In the genomic region with DNA sequence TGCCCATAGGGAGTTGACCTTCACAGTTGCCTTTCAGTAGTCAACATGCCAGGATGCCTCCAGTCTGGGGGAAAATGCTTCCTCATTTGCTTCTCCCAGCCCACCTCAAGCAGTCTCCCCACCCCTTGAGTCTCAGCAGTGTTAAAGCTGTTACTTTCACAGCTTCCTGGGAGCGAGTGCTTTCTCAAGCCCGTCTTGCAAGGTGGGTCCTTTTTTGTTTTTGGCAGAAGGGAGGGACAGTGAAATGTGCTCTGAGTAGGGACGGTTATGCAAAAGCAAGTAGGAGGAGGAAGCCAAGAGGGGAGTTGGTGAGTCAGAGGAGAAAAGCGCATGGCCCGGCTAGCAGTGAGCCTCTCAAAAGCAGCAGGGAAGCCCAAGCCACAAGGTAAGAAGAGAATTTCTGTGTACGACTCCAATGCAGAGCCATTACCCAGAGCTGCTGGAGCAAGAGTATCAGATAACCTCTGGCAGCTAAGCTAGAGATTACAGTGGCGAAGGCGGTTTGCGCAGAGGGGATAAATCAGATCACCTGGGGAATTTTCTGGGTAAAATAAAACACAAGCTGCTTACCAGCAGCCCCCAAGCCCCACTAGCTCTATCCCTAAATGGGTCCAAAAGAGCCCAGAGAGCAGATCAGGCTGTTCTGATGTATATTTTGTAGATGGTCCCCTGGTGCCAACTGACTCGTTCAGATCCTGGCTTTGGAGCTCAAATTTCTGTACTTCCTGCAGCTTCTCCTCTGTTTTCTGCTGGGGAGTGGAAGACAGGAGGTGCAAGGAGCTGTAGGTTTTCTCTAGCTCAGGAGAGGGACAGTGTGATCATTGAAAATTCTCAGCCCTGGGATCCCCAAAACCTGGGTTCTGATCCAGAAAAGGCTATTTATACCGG, we compare ENCODE assay signal across 8 cellular contexts. TPM values are rescaled to one million over a fixed set of nuclear protein-coding genes. Genes with fewer than 3 reads are reported as not detected.
DNase-seq lines count a peak whose midpoint lies in the region; ATAC-seq and TF ChIP-seq lines count a peak whose summit lies in the region.

A gene (plus strand): TSS at position 316 of the 888 bp plus-strand sequence. CDS start 10,252 bp downstream, outside the sequence.

- H3K36me3 ChIP-seq in Karpas-422 (ENCODE audit: insufficient read depth, low read length) (no peaks in the 10 kb centered on the region), lung (ENCODE audit: control insufficient read depth in 2 of 2, insufficient read depth in 2 of 2, low read length in 2 of 2) (no peaks in the 10 kb centered on the region)

- no peaks in the 10 kb centered on the region for H3K9me3 Mint-ChIP-seq in activated naive CD8-positive, alpha-beta T cell treated with anti-CD3 and anti-CD28 coated beads for 36 hours

- no peaks in the 10 kb centered on the region for H3K79me2 ChIP-seq in Karpas-422 (ENCODE audit: low read length)

- ATAC-seq in lung (ENCODE audit: insufficient read depth, low FRiP score) (peak; percentile 71), GM21528 (IDR thresholded peaks at IDR 0.05; ENCODE audit: low FRiP score, unreplicated experiment) (no peak)

- DNase-seq in DMS 273 treated with DMSO at 0.1 percent for 48 hours (lab: John Stamatoyannopoulos, UW) (peak; percentile 13), Karpas-422 (peak; percentile 62), lung (ENCODE audit: low spot score) (no peak), medulla oblongata (ENCODE audit: extremely low spot score) (no peak), pons (ENCODE audit: low spot score) (no peak), midbrain (lab: John Stamatoyannopoulos, UW) (no peak)
- peak; percentile 4 for DNase-seq in activated naive CD8-positive, alpha-beta T cell treated with anti-CD3 and anti-CD28 coated beads for 36 hours

- H3K9me3 ChIP-seq in Karpas-422 (ENCODE audit: low read length) (no peaks in the 10 kb centered on the region), lung (ENCODE audit: control insufficient read depth in 2 of 2, insufficient read depth in 1 of 2, low read length in 1 of 2) (no peaks in the 10 kb centered on the region)

- peak within 1 kb of the TSS; percentile 46; the same call in 1 of the 2 replicates for H3K4me3 ChIP-seq in Karpas-422 (ENCODE audit: low read length)
- no peak within 1 kb of the TSS for H3K4me3 ChIP-seq in lung

- H3K36me3 Mint-ChIP-seq in activated naive CD8-positive, alpha-beta T cell treated with anti-CD3 and anti-CD28 coated beads for 36 hours: no peaks in the 10 kb centered on the region

- no peak within 1 kb of the TSS for H3K27ac Mint-ChIP-seq in activated naive CD8-positive, alpha-beta T cell treated with anti-CD3 and anti-CD28 coated beads for 36 hours

- H4K20me1 ChIP-seq in Karpas-422 (ENCODE audit: insufficient read depth, low read depth, low read length): no peaks in the 10 kb centered on the region

- H3K9me2 ChIP-seq in Karpas-422 (replicated peaks; ENCODE audit: insufficient read depth, low read length): no peaks in the 10 kb centered on the region

- H3K4me1 ChIP-seq in Karpas-422 (ENCODE audit: low read length) (peaks cover 11% of the 10 kb centered on the region), lung (ENCODE audit: control insufficient read depth in 2 of 2, insufficient read depth in 2 of 2, low read length in 2 of 2) (peaks cover 0 to 1% of the 10 kb centered on the region in 2 donors)

- H3K9ac ChIP-seq in Karpas-422 (ENCODE audit: low read length): peak within 1 kb of the TSS; percentile 51

- H3K27ac ChIP-seq in Karpas-422 (ENCODE audit: low read length) (no peak within 1 kb of the TSS), lung (ENCODE audit: low read depth in 1 of 2, low read length in 1 of 2) (peak within 1 kb of the TSS in 1 of 2 donors; percentile 4)

- WGBS in lung, 2 donors: 19 to 36% methylated on average over 11 of the region's 11 CpGs

- no peak within 1 kb of the TSS for H3K4me3 Mint-ChIP-seq in activated naive CD8-positive, alpha-beta T cell treated with anti-CD3 and anti-CD28 coated beads for 36 hours

- peaks cover 32% of the 10 kb centered on the region for H3K27me3 Mint-ChIP-seq in activated naive CD8-positive, alpha-beta T cell treated with anti-CD3 and anti-CD28 coated beads for 36 hours

- TF ChIP-seq CTCF in lung (IDR thresholded peaks at IDR 0.05; ENCODE audit: control extremely low read depth, extremely low read depth): no peak

- peaks cover 4% of the 10 kb centered on the region for H3K4me1 Mint-ChIP-seq in activated naive CD8-positive, alpha-beta T cell treated with anti-CD3 and anti-CD28 coated beads for 36 hours

- H2AFZ ChIP-seq in Karpas-422 (ENCODE audit: low read length): peak within 1 kb of the TSS; percentile 90

- peak within 1 kb of the TSS; percentile 60 for H3K4me2 ChIP-seq in Karpas-422 (ENCODE audit: low read depth, low read length, poor library complexity, severe bottlenecking)

- H3K27me3 ChIP-seq in Karpas-422 (ENCODE audit: low read length) (no peaks in the 10 kb centered on the region), lung (ENCODE audit: control insufficient read depth, insufficient read depth) (no peaks in the 10 kb centered on the region)

RNA-seq across cellular contexts. Expression of the gene that starts here (rescaled TPM):
- total RNA-seq in Karpas-422 (2014; rRNA removed; shearing (Covaris generic); ENCODE audit: low replicate concordance): 0.22 TPM in 2 replicates
- total RNA-seq in activated naive CD8-positive, alpha-beta T cell treated with anti-CD3 and anti-CD28 coated beads for 36 hours: under 1 TPM in 1 of 2 experiments, not detected in 1; 0.19 TPM
- total RNA-seq in lung: under 1 TPM; 0.43 to 0.95 TPM
- polyA plus RNA-seq in lung: under 1 TPM; 0.28 to 0.92 TPM

Comparison
In these comparisons a context has a peak if more than half of its experiments do, and no peak if none do; other contexts are left out.
1. Peak in DNase-seq, H3K4me3 ChIP-seq, H3K9ac ChIP-seq and H3K4me2 ChIP-seq in Karpas-422; RNA of the gene not detected or under 1 TPM.
2. Peak in DNase-seq in activated naive CD8-positive, alpha-beta T cell treated with anti-CD3 and anti-CD28 coated beads for 36 hours; RNA of the gene not detected or under 1 TPM.
3. Peak in ATAC-seq in lung; RNA of the gene not detected or under 1 TPM.